Comparison of ENCODE assay signal across 1 cellular context in genomic region chr4:74283614-74284013, GRCh38.
TF ChIP-seq lines count a peak whose summit lies in the region.

No MANE protein-coding gene starts in this region.

TF ChIP-seq in K562, 482 proteins besides CTCF, POLR2A, EP300 and RAD21 (continued from another document):
- TF ChIP-seq HMBOX1 (IDR thresholded peaks at IDR 0.05): peak; percentile 54; the same call in 1 of the 2 replicates
TF ChIP-seq in K562: peak in this region for 2.
